In genomic region chr6:110527516-110527915, GRCh38 we compare ENCODE assay signal across 12 cellular contexts. TPM values are rescaled to one million over a fixed set of nuclear protein-coding genes. Genes with fewer than 3 reads are reported as not detected.
"Had no signal": no experiment of that assay in that cellular context is flagged by ENCODE, and none has a peak within 500 bp of the region (broad histone marks: within the 10 kb centered on the region; RNA-seq: fewer than 3 reads in every experiment).

No MANE protein-coding gene starts in this region.

- H3K27ac ChIP-seq: suprapubic skin had no signal

- DNase-seq: esophagus squamous epithelium, left lung, sigmoid colon had no signal

- H3K9me3 ChIP-seq: esophagus squamous epithelium, left lung, sigmoid colon, suprapubic skin had no signal

- H3K27ac Mint-ChIP-seq: activated CD4-positive, alpha-beta T cell treated with anti-CD3 and anti-CD28 coated beads, Interleukin-2, amount 10 ng/mL, durations not matched to agents 24 days and 14 days; activated naive CD4-positive, alpha-beta T cell treated with anti-CD3 and anti-CD28 coated beads, Interleukin-2, amount 50 U/mL, for 24 hours; T-cell; type B pancreatic cell; WTC11 had no signal

- H3K4me3 Mint-ChIP-seq: activated CD4-positive, alpha-beta T cell treated with anti-CD3 and anti-CD28 coated beads, Interleukin-2, amount 10 ng/mL, durations not matched to agents 24 days and 14 days; activated naive CD4-positive, alpha-beta T cell treated with anti-CD3 and anti-CD28 coated beads, Interleukin-2, amount 50 U/mL, for 24 hours; T-cell; type B pancreatic cell; WTC11 had no signal

- H3K4me3 ChIP-seq: esophagus squamous epithelium, heart left ventricle, left lung, sigmoid colon, suprapubic skin had no signal

- H3K9me3 Mint-ChIP-seq: activated CD4-positive, alpha-beta T cell treated with anti-CD3 and anti-CD28 coated beads, Interleukin-2, amount 10 ng/mL, durations not matched to agents 24 days and 14 days; activated naive CD4-positive, alpha-beta T cell treated with anti-CD3 and anti-CD28 coated beads, Interleukin-2, amount 50 U/mL, for 24 hours; T-cell; type B pancreatic cell had no signal

- H3K4me1 Mint-ChIP-seq: activated naive CD4-positive, alpha-beta T cell treated with anti-CD3 and anti-CD28 coated beads, Interleukin-2, amount 50 U/mL, for 24 hours; T-cell had no signal

- H3K36me3 ChIP-seq: esophagus squamous epithelium, heart left ventricle, left lung, sigmoid colon, suprapubic skin had no signal

- H3K27me3 ChIP-seq: esophagus squamous epithelium, heart left ventricle, left lung, sigmoid colon, suprapubic skin had no signal

- H3K36me3 Mint-ChIP-seq: activated naive CD4-positive, alpha-beta T cell treated with anti-CD3 and anti-CD28 coated beads, Interleukin-2, amount 50 U/mL, for 24 hours; T-cell; type B pancreatic cell; WTC11 had no signal

- H3K27me3 Mint-ChIP-seq: activated CD4-positive, alpha-beta T cell treated with anti-CD3 and anti-CD28 coated beads, Interleukin-2, amount 10 ng/mL, durations not matched to agents 24 days and 14 days; type B pancreatic cell had no signal

RNA-seq across cellular contexts. Expression of gene SLC22A16, which starts 51.1 kb away (rescaled TPM):
- total RNA-seq: activated CD4-positive, alpha-beta T cell treated with anti-CD3 and anti-CD28 coated beads, Interleukin-2, amount 10 ng/mL, durations not matched to agents 24 days and 14 days; chondrocyte; osteocyte; suprapubic skin; T-cell; WTC11 had no signal
